8 cellular contexts compared by ENCODE assay signal in the genomic region with DNA sequence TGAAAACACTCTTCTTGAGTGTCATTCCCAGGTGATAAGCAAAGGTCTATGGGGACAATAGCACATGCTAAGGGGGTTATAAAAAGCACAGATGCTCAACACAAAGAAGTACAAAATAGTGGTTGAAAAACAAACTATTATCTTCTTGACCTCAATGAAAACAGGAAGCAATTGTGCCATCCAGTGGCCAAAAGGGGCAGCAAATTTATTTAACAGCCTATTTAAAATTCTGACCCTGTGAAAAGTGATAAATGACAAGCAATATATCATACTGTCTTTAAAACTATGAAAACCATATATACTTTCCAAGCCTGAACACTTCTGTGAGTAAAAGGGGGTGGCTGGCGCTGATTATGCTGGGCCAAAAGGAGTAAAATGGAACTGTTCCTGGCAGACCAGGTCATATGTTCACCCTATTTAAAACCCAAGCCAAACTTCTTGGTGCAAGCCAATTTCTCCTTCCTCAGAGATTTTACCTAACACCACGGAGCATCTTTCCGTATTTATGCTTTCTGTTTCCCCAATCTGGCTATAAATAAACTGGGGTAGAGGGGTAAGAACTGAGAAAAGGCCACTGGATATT. TPM values are rescaled to one million over a fixed set of nuclear protein-coding genes. Genes with fewer than 3 reads are reported as not detected.
DNase-seq lines count a peak whose midpoint lies in the region; ATAC-seq, FAIRE-seq and TF ChIP-seq lines count a peak whose summit lies in the region.

No MANE protein-coding gene starts in this region.

- H3K4me3 ChIP-seq in AG09309 (ENCODE audit: control insufficient read depth, low read depth, low read length), result no peak overlapping the region
- H3K4me3 ChIP-seq in WI38 (ENCODE audit: low read depth, low read length), result no peak overlapping the region
- no peak overlapping the region for H3K4me3 ChIP-seq in gastrocnemius medialis

- in situ Hi-C loops in gastrocnemius medialis (cut with MboI; ENCODE audit: low sequenced_read_pairs in 4 of 4), result loop anchor here in 3 of 4 donors (10.0 to 25.0 kb wide), 3 partner anchors 288 to 1136 kb away; no protein-coding TSS in a partner anchor

- H3K27ac ChIP-seq in gastrocnemius medialis, result no peak overlapping the region

- peaks cover 0 to 44% of the 10 kb centered on the region in 2 donors for H3K36me3 ChIP-seq in gastrocnemius medialis

- TF ChIP-seq CTCF in AG09309 (IDR thresholded peaks at IDR 0.05; ENCODE audit: control insufficient read depth, insufficient read depth, low read depth, low read length, missing control alignments), result peak; percentile 64
- peak; percentile 47; the same call in 1 of the 2 replicates for TF ChIP-seq CTCF in WI38 (IDR thresholded peaks at IDR 0.05; ENCODE audit: low read depth, low read length)
- peak in 4 of 5 experiments; percentile 24 to 69 (median 49) for TF ChIP-seq CTCF in gastrocnemius medialis (IDR thresholded peaks at IDR 0.05 in 4 of 5, conservative IDR thresholded peaks at IDR 0.05 in 1 of 5)

- no peak for ATAC-seq in gastrocnemius medialis
- ATAC-seq in HG03025 (IDR thresholded peaks at IDR 0.05; ENCODE audit: low FRiP score, unreplicated experiment), result no peak

- FAIRE-seq in G401.6 (lab: Jason Lieb, UNC), result peak; percentile 88

- intact Hi-C loops in gastrocnemius medialis (cut with DNase I; ENCODE audit: low total_unique reads), result loop anchor here (1.0 to 5.0 kb wide), 3 partner anchors 295 to 1141 kb away; no protein-coding TSS in a partner anchor

- H3K9me3 ChIP-seq in gastrocnemius medialis, result no peaks in the 10 kb centered on the region

- H3K27me3 ChIP-seq in gastrocnemius medialis, result no peaks in the 10 kb centered on the region

- DNase-seq in AG09309 (ENCODE audit: low read depth) (peak; percentile 7), NCI-H1417 (lab: John Stamatoyannopoulos, UW) (peak in 2 of 3 experiments; percentile 39 to 81), globus pallidus (ENCODE audit: low spot score) (peak; percentile 46), gastrocnemius medialis (no peak), DMS114 treated with DMSO at 0.1 percent for 48 hours (lab: John Stamatoyannopoulos, UW; ENCODE audit: unreplicated experiment) (no peak)

- TF ChIP-seq POLR2A in gastrocnemius medialis (IDR thresholded peaks at IDR 0.05), result no peak

- no peaks in the 10 kb centered on the region for H3K4me1 ChIP-seq in gastrocnemius medialis

RNA-seq across cellular contexts. Expression of gene TEX10, which starts 29.7 kb away (rescaled TPM):
- 10 to 100 TPM; 16.0 to 20.5 (median 18.4) TPM for total RNA-seq in gastrocnemius medialis

Comparison
In these comparisons a context has a peak if more than half of its experiments do, and no peak if none do; other contexts are left out.
1. DNase-seq: peak in AG09309 (single experiment), NCI-H1417 (2 of 3) and globus pallidus (single experiment); none in gastrocnemius medialis (0 of 2) and DMS114 treated with DMSO at 0.1 percent for 48 hours (single experiment).
2. Peak in every context shown above with its lines, with median percentiles within 50 percentile points of each other: CTCF ChIP-seq.